24 cellular contexts compared by ENCODE assay signal in the genomic region with DNA sequence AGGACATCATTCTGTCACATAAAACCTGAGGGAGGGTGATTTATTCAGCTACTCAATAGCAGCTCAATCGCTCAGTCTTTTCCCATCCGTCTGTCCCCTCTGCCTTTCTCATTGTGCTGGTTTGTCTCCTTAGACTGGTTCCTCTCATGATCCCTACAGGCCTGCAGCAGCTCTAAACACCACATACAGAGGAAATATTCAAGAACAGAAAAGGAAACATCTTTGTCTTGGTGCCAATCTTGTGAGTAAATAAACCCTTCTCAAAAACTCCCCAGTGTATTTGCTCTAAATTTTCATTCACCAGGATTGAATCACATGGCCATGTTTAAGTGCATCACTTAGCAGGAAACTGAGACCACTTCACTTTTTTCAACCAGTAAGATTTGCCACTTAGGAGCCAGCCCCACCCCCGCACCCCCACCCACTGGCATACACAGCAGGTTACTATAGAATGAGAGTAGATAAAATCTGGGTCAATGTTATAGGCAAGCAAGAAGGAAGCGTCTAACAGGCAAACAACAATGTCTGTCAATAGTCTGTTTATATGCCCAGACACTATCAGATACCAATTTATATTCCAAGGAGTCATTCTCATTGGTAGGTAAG.
DNase-seq lines count a peak whose midpoint lies in the region; ATAC-seq and TF ChIP-seq lines count a peak whose summit lies in the region.
"Had no signal": no experiment of that assay in that cellular context is flagged by ENCODE, and none has a peak within 500 bp of the region (broad histone marks: within the 10 kb centered on the region; RNA-seq: fewer than 3 reads in every experiment).

No MANE protein-coding gene starts in this region.

- no peak overlapping the region for H3K4me3 ChIP-seq in adrenal gland
- no peak overlapping the region for H3K4me3 ChIP-seq in lower leg skin (ENCODE audit: low read depth, poor library complexity, severe bottlenecking)
- H3K4me3 ChIP-seq: breast epithelium had no signal

- no peak for ATAC-seq in GM19035 (IDR thresholded peaks at IDR 0.05; ENCODE audit: unreplicated experiment)
- ATAC-seq: naive thymus-derived CD4-positive, alpha-beta T cell; stimulated activated naive CD8-positive, alpha-beta T cell treated with anti-CD3 and anti-CD28 coated beads, Interleukin-15, Interleukin-2, amounts not matched to agents 100 U/mL and 50 U/mL, for 24 hours; T-cell had no signal

- TF ChIP-seq CTCF in adrenal gland (IDR thresholded peaks at IDR 0.05) (no peak), lower leg skin (IDR thresholded peaks at IDR 0.05) (no peak)

- TF ChIP-seq POLR2A in adrenal gland (IDR thresholded peaks at IDR 0.05): no peak
- TF ChIP-seq POLR2A in lower leg skin (IDR thresholded peaks at IDR 0.05): no peak

- no peaks in the 10 kb centered on the region for H3K9me3 ChIP-seq in adrenal gland (replicated peaks in 1 of 3)
- H3K9me3 ChIP-seq: breast epithelium had no signal

- 84 to 90% (median 86%) methylated on average over 4 of the region's 4 CpGs for WGBS in adrenal gland, 4 donors
- 69 to 77% methylated on average over 4 of the region's 4 CpGs for WGBS in lower leg skin, 2 donors

- H3K4me1 ChIP-seq in adrenal gland (replicated peaks in 1 of 2): no peaks in the 10 kb centered on the region
- H3K4me1 ChIP-seq: breast epithelium had no signal

- intact Hi-C loops in adrenal gland (cut with DNase I) (no loop called here), lower leg skin (cut with DNase I; ENCODE audit: low total_unique reads) (no loop called here)

- peak; percentile 64 for DNase-seq in NCI-H2171 treated with DMSO at 0.1 percent for 48 hours (lab: John Stamatoyannopoulos, UW)
- no peak for DNase-seq in NCI-H2171 (lab: John Stamatoyannopoulos, UW)
- peak; percentile 41 for DNase-seq in NCI-H2029 (lab: John Stamatoyannopoulos, UW)
- DNase-seq in NCI-H748 (lab: John Stamatoyannopoulos, UW; ENCODE audit: unreplicated experiment): peak; percentile 77
- no peak for DNase-seq in adrenal gland
- DNase-seq in lower leg skin (ENCODE audit: low spot score in 2 of 2): no peak
- DNase-seq in foreskin melanocyte: no peak
- DNase-seq: activated CD4-positive, alpha-beta T cell treated with anti-CD3 and anti-CD28 coated beads, Interleukin-2, amount 10 ng/mL, durations not matched to agents 7 days and 5 days; activated effector memory CD4-positive, alpha-beta T cell treated with anti-CD3 and anti-CD28 coated beads, Interleukin-2, amount 50 U/mL, for 16 hours; cortex of kidney; GF-D8; HCEC 1CT; hypothalamus; kidney; naive thymus-derived CD4-positive, alpha-beta T cell; NCI-H226; posterior cingulate gyrus; Right ventricle myocardium superior; stimulated activated CD4-positive, alpha-beta T cell treated with anti-CD3 and anti-CD28 coated beads, Interleukin-1b, Interleukin-23, amount 100 ng/mL, for 48 hours; stimulated activated naive CD8-positive, alpha-beta T cell treated with anti-CD3 and anti-CD28 coated beads, Interleukin-15, Interleukin-2, amounts not matched to agents 100 U/mL and 50 U/mL, for 24 hours; T-cell; trophoblast cell had no signal

- no peak overlapping the region for H3K27ac ChIP-seq in adrenal gland
- H3K27ac ChIP-seq: breast epithelium had no signal

- no peaks in the 10 kb centered on the region for H3K27me3 ChIP-seq in adrenal gland
- H3K27me3 ChIP-seq: breast epithelium had no signal

- H3K36me3 ChIP-seq in adrenal gland (replicated peaks in 1 of 2): no peaks in the 10 kb centered on the region
- H3K36me3 ChIP-seq: breast epithelium had no signal

Comparison
In these comparisons a context has a peak if more than half of its experiments do, and no peak if none do; other contexts are left out.
1. DNase-seq: peak in NCI-H2171 treated with DMSO at 0.1 percent for 48 hours (single experiment), NCI-H2029 (single experiment) and NCI-H748 (single experiment); none in NCI-H2171 (single experiment), adrenal gland (0 of 7), lower leg skin (0 of 2) and foreskin melanocyte (single experiment).